Comparison of ENCODE assay signal across 19 cellular contexts in genomic region chr12:79635676-79636075, GRCh38. TPM values are rescaled to one million over a fixed set of nuclear protein-coding genes. Genes with fewer than 3 reads are reported as not detected.
DNase-seq lines count a peak whose midpoint lies in the region; ATAC-seq and TF ChIP-seq lines count a peak whose summit lies in the region.
"Had no signal": no experiment of that assay in that cellular context is flagged by ENCODE, and none has a peak within 500 bp of the region (broad histone marks: within the 10 kb centered on the region; RNA-seq: fewer than 3 reads in every experiment).

No MANE protein-coding gene starts in this region.

- peaks cover 46% of the 10 kb centered on the region for H3K4me1 Mint-ChIP-seq in osteocyte (ENCODE audit: unreplicated experiment)

- H3K27ac ChIP-seq in PC-9 (peak overlapping the region; percentile 70), right cardiac atrium (ENCODE audit: low read length) (no peak overlapping the region)
- H3K27ac ChIP-seq: cardiac muscle cell, gastroesophageal sphincter, right atrium auricular region had no signal

- H3K36me3 ChIP-seq in PC-9 (ENCODE audit: low read depth): peaks cover 18% of the 10 kb centered on the region
- H3K36me3 ChIP-seq: BE2C, cardiac muscle cell, gastroesophageal sphincter, right atrium auricular region had no signal

- no TSS peak for BruUV-seq in PC-9 (replicated peaks; lab: Mats Ljungman, UMichigan)

- 0 out of 2 replicates have a peak, but pooled peaks cover 3% of the 10 kb centered on the region for H4K20me1 ChIP-seq in PC-9 (ENCODE audit: insufficient read depth)

- TF ChIP-seq CTCF in PC-9 (conservative IDR thresholded peaks at IDR 0.05) (no peak), osteocyte (IDR thresholded peaks at IDR 0.05) (no peak)

- H3K27me3 ChIP-seq in PC-9 (ENCODE audit: insufficient read depth, low read depth) (no peaks in the 10 kb centered on the region), right cardiac atrium (ENCODE audit: control insufficient read depth, insufficient read depth) (no peaks in the 10 kb centered on the region)
- H3K27me3 ChIP-seq: cardiac muscle cell, gastroesophageal sphincter, right atrium auricular region had no signal

- CTCF ChIA-PET in PC-9 (lab: Charles Lee): no interaction called here

- peak overlapping the region; percentile 4 for H3K27ac Mint-ChIP-seq in osteocyte (ENCODE audit: unreplicated experiment)
- H3K27ac Mint-ChIP-seq: activated naive CD8-positive, alpha-beta T cell had no signal

- peaks cover 89% of the 10 kb centered on the region for H3K79me2 ChIP-seq in PC-9 (ENCODE audit: low read depth)

- peak; percentile 53 for DNase-seq in GF-D8 (lab: John Stamatoyannopoulos, UW)
- peak in 1 of 2 experiments; percentile 80 for DNase-seq in PC-9
- peak; percentile 82 for DNase-seq in fibroblast of gingiva (ENCODE audit: low read depth)
- DNase-seq in osteocyte (ENCODE audit: extremely low spot score, unreplicated experiment): no peak
- DNase-seq in right cardiac atrium: no peak
- DNase-seq in cardiac septum (ENCODE audit: low spot score): no peak
- DNase-seq: activated CD4-positive, alpha-beta T cell treated with anti-CD3 and anti-CD28 coated beads, Interleukin-2, amount 50 U/mL, for 4 hours; activated T-cell treated with anti-CD3 and anti-CD28 coated beads, Interleukin-2, amount 50 U/mL, for 4 hours; BE2C; effector CD4-positive, alpha-beta T cell; MV-4-11; stimulated activated CD4-positive, alpha-beta T cell treated with anti-CD3 and anti-CD28 coated beads, Interleukin-2, amount 100 ng/mL, for 24 hours had no signal

- H3K4me3 Mint-ChIP-seq in osteocyte (ENCODE audit: unreplicated experiment): no peak overlapping the region
- H3K4me3 Mint-ChIP-seq: activated naive CD8-positive, alpha-beta T cell; activated T-cell treated with anti-CD3 and anti-CD28 coated beads, Interleukin-2, amount 50 U/mL, for 4 hours had no signal

- ATAC-seq in right cardiac atrium (no peak), HG02885 (IDR thresholded peaks at IDR 0.05; ENCODE audit: poor library complexity, unreplicated experiment) (no peak), GM19397 (IDR thresholded peaks at IDR 0.05; ENCODE audit: unreplicated experiment) (no peak)
- ATAC-seq: activated T-cell treated with anti-CD3 and anti-CD28 coated beads, Interleukin-2, amount 50 U/mL, for 4 hours; gastroesophageal sphincter; HCT116 had no signal

- no peak overlapping the region for H2AFZ ChIP-seq in PC-9

- peak overlapping the region; percentile 41; the same call in 1 of the 2 replicates for H3K4me2 ChIP-seq in PC-9

- H3K9me3 ChIP-seq in PC-9 (ENCODE audit: insufficient read depth, low read depth) (peaks cover 5% of the 10 kb centered on the region; the same call in 1 of the 2 replicates), right cardiac atrium (ENCODE audit: control insufficient read depth, low read length) (no peaks in the 10 kb centered on the region)
- H3K9me3 ChIP-seq: BE2C, gastroesophageal sphincter, right atrium auricular region had no signal

- peaks cover 57% of the 10 kb centered on the region for H3F3A ChIP-seq in PC-9 (ENCODE audit: insufficient read depth, low read depth)

- intact Hi-C loops in PC-9 (cut with micrococcal nuclease; ENCODE audit: unreplicated experiment): no loop called here
- intact Hi-C loops in right cardiac atrium (cut with DNase I): no loop called here
- intact Hi-C loops in cardiac septum (cut with DNase I): no loop called here

- H3K4me3 ChIP-seq in PC-9: no peak overlapping the region
- H3K4me3 ChIP-seq in right cardiac atrium (ENCODE audit: low read length): no peak overlapping the region
- H3K4me3 ChIP-seq: cardiac muscle cell, gastroesophageal sphincter, right atrium auricular region had no signal

- H3K9me3 Mint-ChIP-seq in osteocyte (ENCODE audit: unreplicated experiment): no peaks in the 10 kb centered on the region
- H3K9me3 Mint-ChIP-seq: activated T-cell treated with anti-CD3 and anti-CD28 coated beads, Interleukin-2, amount 50 U/mL, for 4 hours had no signal

- POLR2A ChIA-PET in PC-9 (lab: Charles Lee; ENCODE audit: unreplicated experiment): no interaction called here

- H3K4me1 ChIP-seq in PC-9 (replicated peaks; ENCODE audit: insufficient read depth) (peaks cover 29% of the 10 kb centered on the region), right cardiac atrium (ENCODE audit: control insufficient read depth, insufficient read depth, low read length) (no peaks in the 10 kb centered on the region)
- H3K4me1 ChIP-seq: BE2C, right atrium auricular region had no signal

- H3K27me3 Mint-ChIP-seq in osteocyte (ENCODE audit: unreplicated experiment): no peaks in the 10 kb centered on the region

- H3K9me2 ChIP-seq in PC-9 (ENCODE audit: insufficient read depth): no peaks in the 10 kb centered on the region

- no peaks in the 10 kb centered on the region for H3K36me3 Mint-ChIP-seq in osteocyte (ENCODE audit: unreplicated experiment)
- H3K36me3 Mint-ChIP-seq: activated naive CD8-positive, alpha-beta T cell had no signal

RNA-seq across cellular contexts. Expression of gene PAWR, which starts 55.1 kb away (rescaled TPM):
- total RNA-seq in PC-9 (2021) (204 and 361 TPM in 2 replicates), osteocyte (184 and 213 TPM in 2 replicates), right cardiac atrium (10 to 100 TPM; 14.1 to 18.7 (median 16.4) TPM), cardiac septum (6.6 TPM)
- 7.1 TPM for polyA plus RNA-seq in right cardiac atrium

Comparison
In these comparisons a context has a peak if more than half of its experiments do, and no peak if none do; other contexts are left out.
1. DNase-seq: peak in GF-D8 (single experiment) and fibroblast of gingiva (single experiment); none in osteocyte (single experiment), right cardiac atrium (0 of 3) and cardiac septum (single experiment).